In the genomic region with DNA sequence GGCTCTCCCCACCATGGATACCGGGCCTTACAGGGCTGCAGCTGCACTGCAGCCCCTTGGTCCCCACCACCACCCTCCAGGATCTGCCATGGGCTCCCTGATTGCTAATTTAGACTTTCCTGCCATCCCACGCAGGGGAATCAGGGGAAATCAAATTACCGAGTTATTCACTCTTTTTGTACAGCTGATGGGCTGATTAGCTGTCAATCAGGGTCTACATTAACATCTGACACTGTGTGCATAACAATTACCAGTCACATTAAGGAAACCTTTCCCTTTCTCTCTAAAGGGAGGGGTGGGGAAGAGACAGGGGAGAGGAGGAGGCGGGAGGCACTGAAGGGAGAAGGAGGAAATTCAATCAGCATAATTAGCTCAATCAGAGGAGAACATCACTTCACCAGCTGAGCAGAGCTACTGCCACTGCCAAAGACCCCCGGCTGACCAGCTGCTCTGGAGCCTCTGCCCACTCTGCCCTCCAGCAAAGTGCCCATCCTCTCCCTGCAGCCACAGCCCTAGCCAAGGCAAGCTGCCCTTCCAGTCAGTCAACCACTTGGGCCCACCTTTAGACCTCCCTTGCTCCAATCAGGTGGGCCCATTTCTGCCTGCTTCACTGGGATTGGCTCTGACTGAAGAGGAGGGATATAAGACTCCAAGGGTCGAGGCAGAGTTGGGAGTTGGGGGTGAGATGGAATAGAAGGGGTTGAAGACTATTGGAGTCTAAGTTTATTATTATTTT, we compare ENCODE assay signal across 23 cellular contexts.
A peak's percentile ranks its signal among the peaks of the same experiment; 100 is the strongest.
DNase-seq lines count a peak whose midpoint lies in the region; ATAC-seq, FAIRE-seq and TF ChIP-seq lines count a peak whose summit lies in the region.
"Had no signal": no experiment of that assay in that cellular context is flagged by ENCODE, and none has a peak within 500 bp of the region (broad histone marks: within the 10 kb centered on the region; RNA-seq: fewer than 3 reads in every experiment).

No MANE protein-coding gene starts in this region.

- no peaks in the 10 kb centered on the region for H3K27me3 ChIP-seq in HepG2 (ENCODE audit: control insufficient read depth in 1 of 2, insufficient read depth in 2 of 2, low read length in 2 of 2)
- no peaks in the 10 kb centered on the region for H3K27me3 ChIP-seq in right lobe of liver
- no peaks in the 10 kb centered on the region for H3K27me3 ChIP-seq in endodermal cell (ENCODE audit: control insufficient read depth, insufficient read depth, low read length, poor library complexity, severe bottlenecking)
- H3K27me3 ChIP-seq in hepatocyte, result no peaks in the 10 kb centered on the region
- H3K27me3 ChIP-seq: ascending aorta, right atrium auricular region, SJCRH30 had no signal

- no peak overlapping the region for H3K4me2 ChIP-seq in HepG2 (ENCODE audit: low read depth, low read length)
- H3K4me2 ChIP-seq in hepatocyte, result no peak overlapping the region
- H3K4me2 ChIP-seq: PC-9 had no signal

- H3K36me3 ChIP-seq in HepG2 (replicated peaks in 1 of 2; ENCODE audit: control insufficient read depth in 1 of 2, insufficient read depth in 2 of 2, low read length in 2 of 2) (no peaks in the 10 kb centered on the region), right lobe of liver (no peaks in the 10 kb centered on the region), endodermal cell (ENCODE audit: control insufficient read depth, insufficient read depth, low read length) (no peaks in the 10 kb centered on the region), hepatocyte (replicated peaks; ENCODE audit: insufficient read depth, low read depth) (no peaks in the 10 kb centered on the region)
- H3K36me3 ChIP-seq: ascending aorta, heart left ventricle, right atrium auricular region, SJCRH30 had no signal

- intact Hi-C loops in HepG2 (cut with micrococcal nuclease; ENCODE audit: unreplicated experiment), result no loop called here
- intact Hi-C loops in right lobe of liver (cut with DNase I), result no loop called here

- no peak overlapping the region for H2AFZ ChIP-seq in HepG2 (ENCODE audit: low read length)
- no peak overlapping the region for H2AFZ ChIP-seq in hepatocyte
- H2AFZ ChIP-seq: PC-9 had no signal

- no peak overlapping the region for H3K4me3 Mint-ChIP-seq in endodermal cell
- no peak overlapping the region for H3K4me3 Mint-ChIP-seq in activated CD4-positive, alpha-beta T cell treated with anti-CD3 and anti-CD28 coated beads, Interleukin-2, amount 10 ng/mL, durations not matched to agents 7 days and 5 days
- H3K4me3 Mint-ChIP-seq: activated CD8-positive, alpha-beta T cell treated with anti-CD3 and anti-CD28 coated beads for 36 hours; CD8-positive, alpha-beta T cell; stimulated activated memory B cell treated with anti-CD40 and anti-IgM and Interleukin-4, amounts not matched to agents 10 μg/mL and 1 μg/mL and 100 μg/mL, for 72 hours had no signal

- H4K20me1 ChIP-seq in HepG2 (ENCODE audit: insufficient read depth, low read length), result no peaks in the 10 kb centered on the region
- H4K20me1 ChIP-seq in hepatocyte (ENCODE audit: insufficient read depth, poor library complexity, severe bottlenecking), result no peaks in the 10 kb centered on the region

- H3K9ac ChIP-seq in HepG2 (ENCODE audit: insufficient read depth, low read depth, low read length) (no peak overlapping the region), endodermal cell (ENCODE audit: extremely low read depth, low read length, poor library complexity, severe bottlenecking) (no peak overlapping the region)

- H3K4me1 ChIP-seq in HepG2 (ENCODE audit: insufficient read depth, low read length) (no peaks in the 10 kb centered on the region), right lobe of liver (no peaks in the 10 kb centered on the region), endodermal cell (ENCODE audit: control insufficient read depth, insufficient read depth, low read length) (no peaks in the 10 kb centered on the region), hepatocyte (ENCODE audit: insufficient read depth) (no peaks in the 10 kb centered on the region)
- H3K4me1 ChIP-seq: ascending aorta, heart left ventricle, right atrium auricular region, SJCRH30 had no signal

- no peak overlapping the region for H3K4me3 ChIP-seq in HepG2 (replicated peaks in 1 of 3; ENCODE audit: insufficient read depth in 1 of 3, low read depth in 2 of 3, low read length in 3 of 3)
- H3K4me3 ChIP-seq in right lobe of liver, result no peak overlapping the region
- H3K4me3 ChIP-seq in endodermal cell (ENCODE audit: low read length), result no peak overlapping the region
- no peak overlapping the region for H3K4me3 ChIP-seq in hepatocyte
- H3K4me3 ChIP-seq: ascending aorta, heart left ventricle, PC-9, right atrium auricular region, SJCRH30 had no signal

- TF ChIP-seq EP300 in HepG2 (IDR thresholded peaks at IDR 0.05; ENCODE audit: low read depth in 2 of 2, low read length in 2 of 2), result no peak
- TF ChIP-seq EP300 in HepG2 (CRISPR knock-in tag; IDR thresholded peaks at IDR 0.05; ENCODE audit: borderline replicate concordance), result no peak

- no peaks in the 10 kb centered on the region for H3K4me1 Mint-ChIP-seq in endodermal cell
- H3K4me1 Mint-ChIP-seq in activated CD4-positive, alpha-beta T cell treated with anti-CD3 and anti-CD28 coated beads, Interleukin-2, amount 10 ng/mL, durations not matched to agents 7 days and 5 days, result no peaks in the 10 kb centered on the region
- H3K4me1 Mint-ChIP-seq: stimulated activated memory B cell treated with anti-CD40 and anti-IgM and Interleukin-4, amounts not matched to agents 10 μg/mL and 1 μg/mL and 100 μg/mL, for 72 hours had no signal

- TF ChIP-seq POLR2A in HepG2 (IDR thresholded peaks at IDR 0.05; ENCODE audit: insufficient read depth in 1 of 2, low read depth in 2 of 2, low read length in 2 of 2) (no peak), right lobe of liver (IDR thresholded peaks at IDR 0.05) (no peak)

- FAIRE-seq in HepG2 (lab: Jason Lieb, UNC), result no peak

- no peak for TF ChIP-seq RAD21 in HepG2 (CRISPR knock-in tag; IDR thresholded peaks at IDR 0.05)

- H3K9me3 Mint-ChIP-seq in endodermal cell, result peaks cover 6% of the 10 kb centered on the region
- no peaks in the 10 kb centered on the region for H3K9me3 Mint-ChIP-seq in activated CD4-positive, alpha-beta T cell treated with anti-CD3 and anti-CD28 coated beads, Interleukin-2, amount 10 ng/mL, durations not matched to agents 7 days and 5 days

- no TSS peak for BruUV-seq in HepG2 (replicated peaks; lab: Mats Ljungman, UMichigan)

- no peaks in the 10 kb centered on the region for H3K27me3 Mint-ChIP-seq in endodermal cell (ENCODE audit: insufficient read depth)
- H3K27me3 Mint-ChIP-seq in activated CD4-positive, alpha-beta T cell treated with anti-CD3 and anti-CD28 coated beads, Interleukin-2, amount 10 ng/mL, durations not matched to agents 7 days and 5 days, result peaks cover 11% of the 10 kb centered on the region

- no peak overlapping the region for H3K27ac Mint-ChIP-seq in endodermal cell
- no peak overlapping the region for H3K27ac Mint-ChIP-seq in activated CD4-positive, alpha-beta T cell treated with anti-CD3 and anti-CD28 coated beads, Interleukin-2, amount 10 ng/mL, durations not matched to agents 7 days and 5 days
- H3K27ac Mint-ChIP-seq: activated CD8-positive, alpha-beta T cell treated with anti-CD3 and anti-CD28 coated beads for 36 hours; CD8-positive, alpha-beta T cell; stimulated activated memory B cell treated with anti-CD40 and anti-IgM and Interleukin-4, amounts not matched to agents 10 μg/mL and 1 μg/mL and 100 μg/mL, for 72 hours had no signal

- H3K27ac ChIP-seq in HepG2 (ENCODE audit: extremely low read length, insufficient read depth, low read length) (no peak overlapping the region), right lobe of liver (no peak overlapping the region), endodermal cell (ENCODE audit: low read depth, low read length) (no peak overlapping the region), hepatocyte (no peak overlapping the region)
- H3K27ac ChIP-seq: ascending aorta, heart left ventricle, PC-9, right atrium auricular region, SJCRH30 had no signal

- H3K9me3 ChIP-seq in HepG2 (ENCODE audit: low read length), result no peaks in the 10 kb centered on the region
- H3K9me3 ChIP-seq in right lobe of liver, result no peaks in the 10 kb centered on the region
- no peaks in the 10 kb centered on the region for H3K9me3 ChIP-seq in endodermal cell (ENCODE audit: control insufficient read depth, low read length)
- no peaks in the 10 kb centered on the region for H3K9me3 ChIP-seq in hepatocyte (ENCODE audit: low read depth)
- H3K9me3 ChIP-seq: ascending aorta, SJCRH30 had no signal

- 28% methylated on average over 4 of the region's 6 CpGs for WGBS in HepG2 (ENCODE audit: low lambda C conversion rate)
- WGBS in right lobe of liver (ENCODE audit: insufficient coverage, low coverage, low lambda C conversion rate, missing lambda C conversion rate), result 35% methylated on average over 5 of the region's 6 CpGs
- 46 to 56% methylated on average over 3 to 5 of the region's 6 CpGs for WGBS in endodermal cell (ENCODE audit: insufficient coverage in 1 of 2, insufficient read length in 1 of 2), 2 experiments
- WGBS in hepatocyte (ENCODE audit: low lambda C conversion rate, missing lambda C conversion rate), result 61% methylated on average over 6 of the region's 6 CpGs

- in situ Hi-C loops in HepG2 (cut with HindIII; ENCODE audit: extremely low pct_ligation_motif_present, low pct_unique_long_range_greater_than_20kb), result no loop called here

- no peaks in the 10 kb centered on the region for H3K79me2 ChIP-seq in HepG2 (ENCODE audit: insufficient read depth, low read length)
- H3K79me2 ChIP-seq in hepatocyte, result no peaks in the 10 kb centered on the region

- POLR2A ChIA-PET in HepG2 (lab: Yijun Ruan, JAX), result no interaction called here
- POLR2A ChIA-PET in activated CD4-positive, alpha-beta T cell treated with anti-CD3 and anti-CD28 coated beads, Interleukin-2, amount 10 ng/mL, durations not matched to agents 7 days and 5 days (lab: Charles Lee), result no interaction called here

- DNase-seq in HepG2 (ENCODE audit: low spot score), result no peak
- DNase-seq in right lobe of liver, result no peak
- DNase-seq in NCI-H2227 treated with DMSO at 0.1 percent for 48 hours (lab: John Stamatoyannopoulos, UW), result peak; percentile 29
- DNase-seq in endodermal cell, result peak; percentile 78
- DNase-seq in stimulated activated CD4-positive, alpha-beta T cell treated with anti-CD3 and anti-CD28 coated beads, Interleukin-4, amount 100 ng/mL, for 1 hour, result no peak
- DNase-seq in Ammon's horn (ENCODE audit: low spot score), result no peak
- no peak for DNase-seq in activated CD4-positive, alpha-beta T cell treated with anti-CD3 and anti-CD28 coated beads, Interleukin-2, amount 10 ng/mL, durations not matched to agents 7 days and 5 days
- no peak for DNase-seq in hepatocyte (ENCODE audit: low spot score)
- DNase-seq: activated CD4-positive, CD25-positive, alpha-beta regulatory T cell; activated CD8-positive, alpha-beta T cell treated with anti-CD3 and anti-CD28 coated beads for 36 hours; activated naive CD4-positive, alpha-beta T cell treated with anti-CD3 and anti-CD28 coated beads, Interleukin-2, amount 50 U/mL, for 16 hours; activated T-cell treated with anti-CD3 and anti-CD28 coated beads, Interleukin-2, amount 50 U/mL, for 1 hour; CD8-positive, alpha-beta T cell; DMS79; heart left ventricle; Kasumi-1; NCI-H1694; NCI-H524; PC-9 had no signal

- no peaks in the 10 kb centered on the region for H3K36me3 Mint-ChIP-seq in endodermal cell (ENCODE audit: low read depth)
- H3K36me3 Mint-ChIP-seq in activated CD4-positive, alpha-beta T cell treated with anti-CD3 and anti-CD28 coated beads, Interleukin-2, amount 10 ng/mL, durations not matched to agents 7 days and 5 days (ENCODE audit: low read depth), result no peaks in the 10 kb centered on the region
- H3K36me3 Mint-ChIP-seq: CD8-positive, alpha-beta T cell had no signal

- no peaks in the 10 kb centered on the region for H3K9me2 ChIP-seq in hepatocyte (replicated peaks; ENCODE audit: insufficient read depth)

- TF ChIP-seq CTCF in HepG2 (CRISPR knock-in tag; IDR thresholded peaks at IDR 0.05) (no peak), right lobe of liver (IDR thresholded peaks at IDR 0.05) (no peak), endodermal cell (conservative IDR thresholded peaks at IDR 0.05) (no peak), hepatocyte (IDR thresholded peaks at IDR 0.05; ENCODE audit: poor library complexity) (no peak)

- ATAC-seq in HepG2, result no peak; the same call in 2 of the 3 replicates
- ATAC-seq in right lobe of liver, result no peak
- ATAC-seq: activated CD8-positive, alpha-beta T cell treated with anti-CD3 and anti-CD28 coated beads for 36 hours; CD8-positive, alpha-beta T cell; heart left ventricle; stimulated activated memory B cell treated with anti-CD40 and anti-IgM and Interleukin-4, amounts not matched to agents 10 μg/mL and 1 μg/mL and 100 μg/mL, for 72 hours had no signal

- CTCF ChIA-PET in HepG2 (lab: Yijun Ruan, JAX; ENCODE audit: low intra/inter-chr PET ratio, low total read pairs), result no interaction called here
- CTCF ChIA-PET in activated CD4-positive, alpha-beta T cell treated with anti-CD3 and anti-CD28 coated beads, Interleukin-2, amount 10 ng/mL, durations not matched to agents 7 days and 5 days (lab: Charles Lee), result no interaction called here

Comparison
In these comparisons a context has a peak if more than half of its experiments do, and no peak if none do; other contexts are left out.
1. DNase-seq: peak in NCI-H2227 treated with DMSO at 0.1 percent for 48 hours (single experiment) and endodermal cell (single experiment); none in HepG2 (single experiment), right lobe of liver (0 of 3), stimulated activated CD4-positive, alpha-beta T cell treated with anti-CD3 and anti-CD28 coated beads, Interleukin-4, amount 100 ng/mL, for 1 hour (single experiment), Ammon's horn (single experiment), activated CD4-positive, alpha-beta T cell treated with anti-CD3 and anti-CD28 coated beads, Interleukin-2, amount 10 ng/mL, durations not matched to agents 7 days and 5 days (single experiment) and hepatocyte (single experiment).